Comparison of ENCODE assay signal across 29 cellular contexts in the genomic region with DNA sequence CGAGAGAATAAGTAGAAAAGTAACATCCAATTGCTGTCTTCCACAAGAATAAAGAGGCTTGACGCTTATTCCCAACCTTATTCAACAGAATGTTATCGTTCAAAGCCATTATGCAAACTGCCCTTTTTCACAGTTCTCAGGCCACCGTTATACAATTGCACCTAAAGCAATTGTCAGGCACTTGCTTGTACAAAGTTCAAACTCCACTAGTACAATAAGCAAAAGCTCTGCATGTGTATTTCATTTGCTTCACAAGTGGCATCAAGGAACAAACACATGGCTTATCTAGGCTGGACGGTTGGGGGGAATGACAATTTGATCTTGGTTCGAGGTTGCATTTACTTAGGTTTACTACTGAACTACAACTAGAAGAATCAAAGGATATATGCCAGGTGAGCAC.
"Had no signal": no experiment of that assay in that cellular context is flagged by ENCODE, and none has a peak within 500 bp of the region (broad histone marks: within the 10 kb centered on the region; RNA-seq: fewer than 3 reads in every experiment).

No MANE protein-coding gene starts in this region.

- H3K27me3 Mint-ChIP-seq: activated CD4-positive, alpha-beta memory T cell treated with anti-CD3 and anti-CD28 coated beads for 36 hours; activated CD4-positive, alpha-beta T cell treated with anti-CD3 and anti-CD28 coated beads, Interleukin-2, amount 10 ng/mL, durations not matched to agents 24 days and 14 days; activated CD8-positive, alpha-beta memory T cell treated with anti-CD3 and anti-CD28 coated beads, Interleukin-2, amount 10 ng/mL, durations not matched to agents 7 days and 5 days; activated naive CD4-positive, alpha-beta T cell treated with anti-CD3 and anti-CD28 coated beads, Interleukin-2, amount 50 U/mL, for 24 hours; activated naive CD8-positive, alpha-beta T cell treated with anti-CD3 and anti-CD28 coated beads for 36 hours; activated naive CD8-positive, alpha-beta T cell treated with anti-CD3 and anti-CD28 coated beads, Interleukin-2, amount 50 U/mL, for 24 hours had no signal

- H3K27ac Mint-ChIP-seq: activated CD4-positive, alpha-beta memory T cell treated with anti-CD3 and anti-CD28 coated beads for 36 hours; activated CD4-positive, alpha-beta T cell treated with anti-CD3 and anti-CD28 coated beads for 36 hours; activated CD4-positive, alpha-beta T cell treated with anti-CD3 and anti-CD28 coated beads, Interleukin-2, amount 10 ng/mL, durations not matched to agents 24 days and 14 days; activated CD8-positive, alpha-beta memory T cell treated with anti-CD3 and anti-CD28 coated beads, Interleukin-2, amount 10 ng/mL, durations not matched to agents 7 days and 5 days; activated CD8-positive, alpha-beta T cell treated with anti-CD3 and anti-CD28 coated beads, Interleukin-2, amount 10 ng/mL, durations not matched to agents 7 days and 5 days; activated naive CD4-positive, alpha-beta T cell treated with anti-CD3 and anti-CD28 coated beads for 36 hours; activated naive CD4-positive, alpha-beta T cell treated with anti-CD3 and anti-CD28 coated beads, Interleukin-2, amount 50 U/mL, for 24 hours; activated naive CD8-positive, alpha-beta T cell treated with anti-CD3 and anti-CD28 coated beads for 36 hours; activated naive CD8-positive, alpha-beta T cell treated with anti-CD3 and anti-CD28 coated beads, Interleukin-2, amount 50 U/mL, for 24 hours; activated T-helper 1 cell treated with anti-CD3 and anti-CD28 coated beads, Interleukin-12 subunit alpha, Interleukin-12 subunit beta, Interleukin-2, Interleukin-4 antibody, amounts not matched to agents 30 ng/mL and 10 ng/mL and 1 ng/mL, durations not matched to agents 14 hours and 24 hours and 36 hours; activated T-helper 2 cell treated with anti-CD3 and anti-CD28 coated beads, Interferon-gamma antibody, Interleukin-2, Interleukin-4, amounts not matched to agents 10 μg/mL and 5 μg/mL and 100 μg/mL, durations not matched to agents 14 hours and 24 hours and 36 hours had no signal

- H3K4me3 ChIP-seq: adrenal gland, body of pancreas, esophagus squamous epithelium had no signal

- DNase-seq: activated CD4-positive, alpha-beta memory T cell treated with anti-CD3 and anti-CD28 coated beads for 36 hours; activated CD4-positive, alpha-beta T cell treated with anti-CD3 and anti-CD28 coated beads for 36 hours; activated CD4-positive, alpha-beta T cell treated with anti-CD3 and anti-CD28 coated beads, Interleukin-2, amount 10 ng/mL, durations not matched to agents 24 days and 14 days; activated CD4-positive, CD25-positive, alpha-beta regulatory T cell; activated CD4-positive, CD25-positive, alpha-beta regulatory T cell treated with anti-CD3 and anti-CD28 coated beads, Interleukin-2, amount 50 U/mL, for 72 hours; activated CD8-positive, alpha-beta memory T cell treated with anti-CD3 and anti-CD28 coated beads, Interleukin-2, amount 10 ng/mL, durations not matched to agents 7 days and 5 days; activated CD8-positive, alpha-beta memory T cell treated with anti-CD3 and anti-CD28 coated beads, Interleukin-2, amount 50 U/mL, for 4 hours; activated CD8-positive, alpha-beta T cell treated with anti-CD3 and anti-CD28 coated beads, Interleukin-2, amount 10 ng/mL, durations not matched to agents 7 days and 5 days; activated effector memory CD4-positive, alpha-beta T cell treated with anti-CD3 and anti-CD28 coated beads, Interleukin-2, amount 50 U/mL, for 16 hours; activated naive CD4-positive, alpha-beta T cell treated with anti-CD3 and anti-CD28 coated beads for 36 hours; activated naive CD8-positive, alpha-beta T cell treated with anti-CD3 and anti-CD28 coated beads for 36 hours; activated naive CD8-positive, alpha-beta T cell treated with anti-CD3 and anti-CD28 coated beads, Interleukin-2, amount 50 U/mL, for 24 hours; activated T-cell treated with anti-CD3 and anti-CD28 coated beads, Interleukin-2, amount 50 U/mL, for 1 hour; activated T-cell treated with anti-CD3 and anti-CD28 coated beads, Interleukin-2, amount 50 U/mL, for 48 hours; adrenal gland; amygdala; aorta; body of pancreas; caudate nucleus; effector CD8-positive, alpha-beta T cell; esophagus squamous epithelium; T-helper 2 cell had no signal

- H3K9me3 Mint-ChIP-seq: activated CD4-positive, alpha-beta memory T cell treated with anti-CD3 and anti-CD28 coated beads for 36 hours; activated CD4-positive, alpha-beta T cell treated with anti-CD3 and anti-CD28 coated beads, Interleukin-2, amount 10 ng/mL, durations not matched to agents 24 days and 14 days; activated naive CD4-positive, alpha-beta T cell treated with anti-CD3 and anti-CD28 coated beads for 36 hours; activated naive CD4-positive, alpha-beta T cell treated with anti-CD3 and anti-CD28 coated beads, Interleukin-2, amount 50 U/mL, for 24 hours; activated naive CD8-positive, alpha-beta T cell treated with anti-CD3 and anti-CD28 coated beads for 36 hours; activated naive CD8-positive, alpha-beta T cell treated with anti-CD3 and anti-CD28 coated beads, Interleukin-2, amount 50 U/mL, for 24 hours; activated T-helper 1 cell treated with anti-CD3 and anti-CD28 coated beads, Interleukin-12 subunit alpha, Interleukin-12 subunit beta, Interleukin-2, Interleukin-4 antibody, amounts not matched to agents 30 ng/mL and 10 ng/mL and 1 ng/mL, durations not matched to agents 14 hours and 24 hours and 36 hours; activated T-helper 2 cell treated with anti-CD3 and anti-CD28 coated beads, Interferon-gamma antibody, Interleukin-2, Interleukin-4, amounts not matched to agents 10 μg/mL and 5 μg/mL and 100 μg/mL, durations not matched to agents 14 hours and 24 hours and 36 hours had no signal

- H3K4me3 Mint-ChIP-seq: activated CD4-positive, alpha-beta memory T cell treated with anti-CD3 and anti-CD28 coated beads for 36 hours; activated CD4-positive, alpha-beta T cell treated with anti-CD3 and anti-CD28 coated beads for 36 hours; activated CD4-positive, alpha-beta T cell treated with anti-CD3 and anti-CD28 coated beads, Interleukin-2, amount 10 ng/mL, durations not matched to agents 24 days and 14 days; activated CD8-positive, alpha-beta memory T cell treated with anti-CD3 and anti-CD28 coated beads, Interleukin-2, amount 10 ng/mL, durations not matched to agents 7 days and 5 days; activated CD8-positive, alpha-beta T cell treated with anti-CD3 and anti-CD28 coated beads, Interleukin-2, amount 10 ng/mL, durations not matched to agents 7 days and 5 days; activated naive CD4-positive, alpha-beta T cell treated with anti-CD3 and anti-CD28 coated beads for 36 hours; activated naive CD4-positive, alpha-beta T cell treated with anti-CD3 and anti-CD28 coated beads, Interleukin-2, amount 50 U/mL, for 24 hours; activated naive CD8-positive, alpha-beta T cell treated with anti-CD3 and anti-CD28 coated beads for 36 hours; activated naive CD8-positive, alpha-beta T cell treated with anti-CD3 and anti-CD28 coated beads, Interleukin-2, amount 50 U/mL, for 24 hours; activated T-helper 1 cell treated with anti-CD3 and anti-CD28 coated beads, Interleukin-12 subunit alpha, Interleukin-12 subunit beta, Interleukin-2, Interleukin-4 antibody, amounts not matched to agents 30 ng/mL and 10 ng/mL and 1 ng/mL, durations not matched to agents 14 hours and 24 hours and 36 hours had no signal

- ATAC-seq: activated CD4-positive, alpha-beta T cell treated with anti-CD3 and anti-CD28 coated beads for 36 hours; activated CD8-positive, alpha-beta memory T cell treated with anti-CD3 and anti-CD28 coated beads, Interleukin-2, amount 10 ng/mL, durations not matched to agents 7 days and 5 days; activated CD8-positive, alpha-beta T cell treated with anti-CD3 and anti-CD28 coated beads, Interleukin-2, amount 10 ng/mL, durations not matched to agents 7 days and 5 days; activated naive CD8-positive, alpha-beta T cell treated with anti-CD3 and anti-CD28 coated beads, Interleukin-2, amount 50 U/mL, for 24 hours; body of pancreas had no signal

- H3K36me3 Mint-ChIP-seq: activated CD4-positive, alpha-beta memory T cell treated with anti-CD3 and anti-CD28 coated beads for 36 hours; activated CD8-positive, alpha-beta memory T cell treated with anti-CD3 and anti-CD28 coated beads, Interleukin-2, amount 10 ng/mL, durations not matched to agents 7 days and 5 days; activated naive CD4-positive, alpha-beta T cell treated with anti-CD3 and anti-CD28 coated beads, Interleukin-2, amount 50 U/mL, for 24 hours; activated naive CD8-positive, alpha-beta T cell treated with anti-CD3 and anti-CD28 coated beads for 36 hours had no signal

- H3K4me1 ChIP-seq: adrenal gland, body of pancreas, esophagus squamous epithelium had no signal

- H3K27ac ChIP-seq: adrenal gland, body of pancreas, epithelial cell of prostate, esophagus squamous epithelium had no signal

- H3K27me3 ChIP-seq: adrenal gland, body of pancreas, esophagus squamous epithelium had no signal

- H3K4me1 Mint-ChIP-seq: activated CD4-positive, alpha-beta T cell treated with anti-CD3 and anti-CD28 coated beads for 36 hours; activated CD4-positive, alpha-beta T cell treated with anti-CD3 and anti-CD28 coated beads, Interleukin-2, amount 10 ng/mL, durations not matched to agents 24 days and 14 days; activated CD8-positive, alpha-beta memory T cell treated with anti-CD3 and anti-CD28 coated beads, Interleukin-2, amount 10 ng/mL, durations not matched to agents 7 days and 5 days; activated naive CD4-positive, alpha-beta T cell treated with anti-CD3 and anti-CD28 coated beads, Interleukin-2, amount 50 U/mL, for 24 hours; activated naive CD8-positive, alpha-beta T cell treated with anti-CD3 and anti-CD28 coated beads for 36 hours; activated naive CD8-positive, alpha-beta T cell treated with anti-CD3 and anti-CD28 coated beads, Interleukin-2, amount 50 U/mL, for 24 hours had no signal

- H3K9me3 ChIP-seq: adrenal gland, body of pancreas, esophagus squamous epithelium had no signal

- FAIRE-seq: endometrium, endothelial cell of umbilical vein, frontal cortex had no signal

- H3K36me3 ChIP-seq: adrenal gland, esophagus squamous epithelium had no signal
